10 cellular contexts compared by ENCODE assay signal in genomic region chr5:45774528-45774927, GRCh38.
DNase-seq lines count a peak whose midpoint lies in the region; ATAC-seq and TF ChIP-seq lines count a peak whose summit lies in the region.
"Had no signal": no experiment of that assay in that cellular context is flagged by ENCODE, and none has a peak within 500 bp of the region (broad histone marks: within the 10 kb centered on the region; RNA-seq: fewer than 3 reads in every experiment).

No MANE protein-coding gene starts in this region.

- peak; percentile 1 for DNase-seq in DMS114 treated with DMSO at 0.1 percent for 48 hours (lab: John Stamatoyannopoulos, UW; ENCODE audit: unreplicated experiment)
- peak; percentile 0 for DNase-seq in OCI-LY7 (ENCODE audit: low spot score)
- DNase-seq in foreskin keratinocyte, result no peak
- no peak for DNase-seq in COR-L47 (lab: John Stamatoyannopoulos, UW)
- DNase-seq in NCI-H1436 treated with DMSO at 0.1 percent for 48 hours (lab: John Stamatoyannopoulos, UW), result no peak
- DNase-seq in central memory CD4-positive, alpha-beta T cell, result no peak
- DNase-seq: DMS79 treated with DMSO at 0.1 percent for 48 hours, left colon had no signal

- CTCF ChIA-PET in OCI-LY7 (lab: Charles Lee; ENCODE audit: unreplicated experiment), result no interaction called here

- POLR2A ChIA-PET in OCI-LY7 (lab: Charles Lee), result interaction anchor here (0.6 to 0.7 kb wide), 2 partner anchors 34 to 1298 kb away, joined by 3 read pairs; no protein-coding TSS in a partner anchor

- H3K27ac ChIP-seq in OCI-LY7 (ENCODE audit: low read depth, low read length, poor library complexity, severe bottlenecking) (no peak overlapping the region), foreskin keratinocyte (no peak overlapping the region)

- no peak overlapping the region for H2AFZ ChIP-seq in OCI-LY7 (ENCODE audit: low read length)

- H3K4me2 ChIP-seq in OCI-LY7 (ENCODE audit: low read length), result no peak overlapping the region

- H3K9me2 ChIP-seq in OCI-LY7 (ENCODE audit: insufficient read depth, low read length), result no peaks in the 10 kb centered on the region

- BruUV-seq in OCI-LY7 (replicated peaks; lab: Mats Ljungman, UMichigan), result no TSS peak

- H3K36me3 ChIP-seq in OCI-LY7 (ENCODE audit: insufficient read depth, low read length), result no peaks in the 10 kb centered on the region

- intact Hi-C loops in OCI-LY7 (cut with micrococcal nuclease; ENCODE audit: unreplicated experiment), result no loop called here

- H3K4me1 ChIP-seq in OCI-LY7 (ENCODE audit: insufficient read depth, low read length, poor library complexity, severe bottlenecking), result no peaks in the 10 kb centered on the region
- H3K4me1 ChIP-seq in foreskin keratinocyte, result no peaks in the 10 kb centered on the region

- no peaks in the 10 kb centered on the region for H3K27me3 ChIP-seq in foreskin keratinocyte

- no peaks in the 10 kb centered on the region for H4K20me1 ChIP-seq in OCI-LY7 (ENCODE audit: insufficient read depth, low read length)

- H3K9me3 ChIP-seq in OCI-LY7 (ENCODE audit: low read length), result no peaks in the 10 kb centered on the region

- ATAC-seq in GM19351 (IDR thresholded peaks at IDR 0.05; ENCODE audit: unreplicated experiment), result peak; percentile 73
- ATAC-seq in foreskin keratinocyte, result no peak
- ATAC-seq in HG02870 (IDR thresholded peaks at IDR 0.05; ENCODE audit: unreplicated experiment), result no peak
- ATAC-seq: left colon had no signal

- H3K4me3 ChIP-seq in OCI-LY7 (ENCODE audit: low read depth, low read length, poor library complexity, severe bottlenecking), result no peak overlapping the region

- no peaks in the 10 kb centered on the region for H3K79me2 ChIP-seq in OCI-LY7 (ENCODE audit: insufficient read depth, low read depth, low read length)

- TF ChIP-seq CTCF in OCI-LY7 (conservative IDR thresholded peaks at IDR 0.05; ENCODE audit: low read length) (peak; percentile 65), foreskin keratinocyte (conservative IDR thresholded peaks at IDR 0.05) (peak; percentile 25)

Comparison
In these comparisons a context has a peak if more than half of its experiments do, and no peak if none do; other contexts are left out.
1. DNase-seq: peak in DMS114 treated with DMSO at 0.1 percent for 48 hours (single experiment) and OCI-LY7 (single experiment); none in foreskin keratinocyte (0 of 2), COR-L47 (single experiment), NCI-H1436 treated with DMSO at 0.1 percent for 48 hours (single experiment) and central memory CD4-positive, alpha-beta T cell (single experiment).